Comparison of ENCODE assay signal across 21 cellular contexts in genomic region chr4:78710536-78710935, GRCh38.
DNase-seq lines count a peak whose midpoint lies in the region; ATAC-seq and TF ChIP-seq lines count a peak whose summit lies in the region.
"Had no signal": no experiment of that assay in that cellular context is flagged by ENCODE, and none has a peak within 500 bp of the region (broad histone marks: within the 10 kb centered on the region; RNA-seq: fewer than 3 reads in every experiment).

No MANE protein-coding gene starts in this region.

- H3K4me1 ChIP-seq in mammary epithelial cell (ENCODE audit: insufficient read depth, low read length): no peaks in the 10 kb centered on the region
- H3K4me1 ChIP-seq in thyroid gland: no peaks in the 10 kb centered on the region
- H3K4me1 ChIP-seq: gastrocnemius medialis, parathyroid adenoma had no signal

- H2AFZ ChIP-seq in mammary epithelial cell (ENCODE audit: low read depth, low read length): no peak overlapping the region
- H2AFZ ChIP-seq: parathyroid adenoma had no signal

- peak overlapping the region; percentile 7 for H3K4me2 ChIP-seq in mammary epithelial cell (ENCODE audit: insufficient read depth, low read depth, low read length)

- no peak for ATAC-seq in stimulated activated naive CD8-positive, alpha-beta T cell treated with anti-CD3 and anti-CD28 coated beads, Interleukin-15, amount 100 ng/mL, for 72 hours
- no peak for ATAC-seq in GM18858 (IDR thresholded peaks at IDR 0.05; ENCODE audit: unreplicated experiment)
- ATAC-seq: activated CD8-positive, alpha-beta memory T cell treated with anti-CD3 and anti-CD28 coated beads, Interleukin-2, amount 10 ng/mL, durations not matched to agents 7 days and 5 days; activated naive CD8-positive, alpha-beta T cell treated with anti-CD3 and anti-CD28 coated beads, Interleukin-2, amount 50 U/mL, for 24 hours; gastrocnemius medialis; natural killer cell; right lobe of liver had no signal

- DNase-seq in EL (peak; percentile 70), NCI-H226 (peak; percentile 59), mammary epithelial cell (peak; percentile 89), kidney tubule cell (ENCODE audit: low spot score) (peak; percentile 81), ureter (ENCODE audit: low spot score) (no peak), thyroid gland (no peak)
- no peak for DNase-seq in stimulated activated naive CD8-positive, alpha-beta T cell treated with anti-CD3 and anti-CD28 coated beads, Interleukin-15, amount 100 ng/mL, for 72 hours
- DNase-seq: activated CD4-positive, alpha-beta T cell treated with anti-CD3 and anti-CD28 coated beads, Interleukin-2, amount 10 ng/mL, durations not matched to agents 24 days and 14 days; activated CD8-positive, alpha-beta memory T cell treated with anti-CD3 and anti-CD28 coated beads, Interleukin-2, amount 10 ng/mL, durations not matched to agents 7 days and 5 days; activated naive CD8-positive, alpha-beta T cell treated with anti-CD3 and anti-CD28 coated beads, Interleukin-2, amount 50 U/mL, for 24 hours; CD4-positive, alpha-beta memory T cell; gastrocnemius medialis; natural killer cell; NCI-H1417; NCI-H526; right lobe of liver; SHP77 had no signal

- no peak overlapping the region for H3K4me3 ChIP-seq in mammary epithelial cell (replicated peaks in 1 of 3; ENCODE audit: insufficient read depth in 1 of 3, low read depth in 2 of 3, low read length in 3 of 3)
- no peak overlapping the region for H3K4me3 ChIP-seq in thyroid gland (replicated peaks in 1 of 3)
- H3K4me3 ChIP-seq: cardiac muscle cell, gastrocnemius medialis, right lobe of liver had no signal

- no TSS peak for BruUV-seq in mammary epithelial cell (replicated peaks; lab: Mats Ljungman, UMichigan)

- no peaks in the 10 kb centered on the region for H4K20me1 ChIP-seq in mammary epithelial cell (ENCODE audit: insufficient read depth, low read length)

- no peak overlapping the region for H3K27ac ChIP-seq in mammary epithelial cell (ENCODE audit: insufficient read depth, low read depth, low read length)
- no peak overlapping the region for H3K27ac ChIP-seq in thyroid gland
- H3K27ac ChIP-seq: cardiac muscle cell, gastrocnemius medialis, parathyroid adenoma, right lobe of liver had no signal

- H3K27me3 Mint-ChIP-seq in stimulated activated naive CD8-positive, alpha-beta T cell treated with anti-CD3 and anti-CD28 coated beads, Interleukin-15, amount 100 ng/mL, for 72 hours: no peaks in the 10 kb centered on the region
- H3K27me3 Mint-ChIP-seq: activated CD4-positive, alpha-beta T cell treated with anti-CD3 and anti-CD28 coated beads, Interleukin-2, amount 10 ng/mL, durations not matched to agents 24 days and 14 days; activated CD8-positive, alpha-beta memory T cell treated with anti-CD3 and anti-CD28 coated beads, Interleukin-2, amount 10 ng/mL, durations not matched to agents 7 days and 5 days; activated naive CD8-positive, alpha-beta T cell treated with anti-CD3 and anti-CD28 coated beads, Interleukin-2, amount 50 U/mL, for 24 hours; CD4-positive, alpha-beta memory T cell; dendritic cell treated with granulocyte-macrophage colony-stimulating factor and Interleukin-4, amounts not matched to agents 40 ng/mL and 50 ng/mL, for 4 days had no signal

- no peaks in the 10 kb centered on the region for H3K36me3 ChIP-seq in mammary epithelial cell (ENCODE audit: insufficient read depth, low read length)
- H3K36me3 ChIP-seq in thyroid gland: no peaks in the 10 kb centered on the region
- H3K36me3 ChIP-seq: cardiac muscle cell, gastrocnemius medialis, right lobe of liver had no signal

- H3K27ac Mint-ChIP-seq in stimulated activated naive CD8-positive, alpha-beta T cell treated with anti-CD3 and anti-CD28 coated beads, Interleukin-15, amount 100 ng/mL, for 72 hours: no peak overlapping the region
- H3K27ac Mint-ChIP-seq: activated CD4-positive, alpha-beta T cell treated with anti-CD3 and anti-CD28 coated beads, Interleukin-2, amount 10 ng/mL, durations not matched to agents 24 days and 14 days; activated CD8-positive, alpha-beta memory T cell treated with anti-CD3 and anti-CD28 coated beads, Interleukin-2, amount 10 ng/mL, durations not matched to agents 7 days and 5 days; activated naive CD8-positive, alpha-beta T cell treated with anti-CD3 and anti-CD28 coated beads, Interleukin-2, amount 50 U/mL, for 24 hours; CD4-positive, alpha-beta memory T cell; dendritic cell treated with granulocyte-macrophage colony-stimulating factor and Interleukin-4, amounts not matched to agents 40 ng/mL and 50 ng/mL, for 4 days; natural killer cell had no signal

- in situ Hi-C loops in mammary epithelial cell (cut with MboI; ENCODE audit: low sequenced_read_pairs in 2 of 2): no loop called here

- no peak overlapping the region for H3K4me3 Mint-ChIP-seq in stimulated activated naive CD8-positive, alpha-beta T cell treated with anti-CD3 and anti-CD28 coated beads, Interleukin-15, amount 100 ng/mL, for 72 hours
- H3K4me3 Mint-ChIP-seq: activated CD4-positive, alpha-beta T cell treated with anti-CD3 and anti-CD28 coated beads, Interleukin-2, amount 10 ng/mL, durations not matched to agents 24 days and 14 days; activated CD8-positive, alpha-beta memory T cell treated with anti-CD3 and anti-CD28 coated beads, Interleukin-2, amount 10 ng/mL, durations not matched to agents 7 days and 5 days; activated naive CD8-positive, alpha-beta T cell treated with anti-CD3 and anti-CD28 coated beads, Interleukin-2, amount 50 U/mL, for 24 hours; CD4-positive, alpha-beta memory T cell; dendritic cell treated with granulocyte-macrophage colony-stimulating factor and Interleukin-4, amounts not matched to agents 40 ng/mL and 50 ng/mL, for 4 days; natural killer cell had no signal

- H3K9me3 Mint-ChIP-seq in stimulated activated naive CD8-positive, alpha-beta T cell treated with anti-CD3 and anti-CD28 coated beads, Interleukin-15, amount 100 ng/mL, for 72 hours: no peaks in the 10 kb centered on the region
- H3K9me3 Mint-ChIP-seq: activated CD4-positive, alpha-beta T cell treated with anti-CD3 and anti-CD28 coated beads, Interleukin-2, amount 10 ng/mL, durations not matched to agents 24 days and 14 days; activated naive CD8-positive, alpha-beta T cell treated with anti-CD3 and anti-CD28 coated beads, Interleukin-2, amount 50 U/mL, for 24 hours; dendritic cell treated with granulocyte-macrophage colony-stimulating factor and Interleukin-4, amounts not matched to agents 40 ng/mL and 50 ng/mL, for 4 days; natural killer cell had no signal

- H3K9me3 ChIP-seq in mammary epithelial cell (replicated peaks; ENCODE audit: insufficient read depth, low read length): no peaks in the 10 kb centered on the region
- H3K9me3 ChIP-seq in thyroid gland: no peaks in the 10 kb centered on the region
- H3K9me3 ChIP-seq: gastrocnemius medialis, right lobe of liver had no signal

- TF ChIP-seq CTCF in mammary epithelial cell (conservative IDR thresholded peaks at IDR 0.05 in 1 of 2, IDR thresholded peaks at IDR 0.05 in 1 of 2; ENCODE audit: extremely low read depth in 1 of 2, insufficient read depth in 1 of 2, low read depth in 1 of 2, low read length in 2 of 2) (no peak), thyroid gland (IDR thresholded peaks at IDR 0.05) (no peak)

- CTCF ChIA-PET in mammary epithelial cell (lab: Charles Lee; ENCODE audit: low non-redundant PET): no interaction called here

- dilution Hi-C loops in mammary epithelial cell (cut with HindIII; ENCODE audit: low sequenced_read_pairs): no loop called here

- peaks cover 6% of the 10 kb centered on the region for H3K4me1 Mint-ChIP-seq in stimulated activated naive CD8-positive, alpha-beta T cell treated with anti-CD3 and anti-CD28 coated beads, Interleukin-15, amount 100 ng/mL, for 72 hours
- H3K4me1 Mint-ChIP-seq: activated CD4-positive, alpha-beta T cell treated with anti-CD3 and anti-CD28 coated beads, Interleukin-2, amount 10 ng/mL, durations not matched to agents 24 days and 14 days; activated CD8-positive, alpha-beta memory T cell treated with anti-CD3 and anti-CD28 coated beads, Interleukin-2, amount 10 ng/mL, durations not matched to agents 7 days and 5 days; CD4-positive, alpha-beta memory T cell; natural killer cell had no signal

- no peaks in the 10 kb centered on the region for H3K27me3 ChIP-seq in mammary epithelial cell (ENCODE audit: insufficient read depth, low read length)
- no peaks in the 10 kb centered on the region for H3K27me3 ChIP-seq in thyroid gland
- H3K27me3 ChIP-seq: cardiac muscle cell, gastrocnemius medialis, right lobe of liver had no signal

- no peaks in the 10 kb centered on the region for H3K79me2 ChIP-seq in mammary epithelial cell (ENCODE audit: insufficient read depth, low read length)
- H3K79me2 ChIP-seq: parathyroid adenoma had no signal

- H3K9ac ChIP-seq in mammary epithelial cell (ENCODE audit: insufficient read depth, low read length): no peak overlapping the region
- H3K9ac ChIP-seq: parathyroid adenoma had no signal

- intact Hi-C loops in mammary epithelial cell (cut with micrococcal nuclease) (loop anchor here (1.0 to 2.0 kb wide), 2 partner anchors 64 kb away; no protein-coding TSS in a partner anchor), thyroid gland (cut with DNase I) (no loop called here)

- TF ChIP-seq POLR2A in thyroid gland (IDR thresholded peaks at IDR 0.05): no peak

Comparison
In these comparisons a context has a peak if more than half of its experiments do, and no peak if none do; other contexts are left out.
1. DNase-seq: peak in EL (single experiment), NCI-H226 (single experiment), mammary epithelial cell (single experiment) and kidney tubule cell (single experiment); none in ureter (single experiment), thyroid gland (0 of 2) and stimulated activated naive CD8-positive, alpha-beta T cell treated with anti-CD3 and anti-CD28 coated beads, Interleukin-15, amount 100 ng/mL, for 72 hours (0 of 2).